ENCODE assay signal across 8 cellular contexts in genomic region chr1:29100487-29100886, GRCh38.
"Had no signal": no experiment of that assay in that cellular context is flagged by ENCODE, and none has a peak within 500 bp of the region (broad histone marks: within the 10 kb centered on the region; RNA-seq: fewer than 3 reads in every experiment).

No MANE protein-coding gene starts in this region.

- FAIRE-seq: HepG2 had no signal

- H3K27ac ChIP-seq: GM23248, HL-60 had no signal

- DNase-seq: GM23248, GOT3, H7, HFFc6, KBM-7 had no signal

- H3K4me3 ChIP-seq: GM23248, HAP-1 had no signal

- H3K9me3 ChIP-seq: HAP-1 had no signal
